ENCODE assay signal across 8 cellular contexts in the genomic region with DNA sequence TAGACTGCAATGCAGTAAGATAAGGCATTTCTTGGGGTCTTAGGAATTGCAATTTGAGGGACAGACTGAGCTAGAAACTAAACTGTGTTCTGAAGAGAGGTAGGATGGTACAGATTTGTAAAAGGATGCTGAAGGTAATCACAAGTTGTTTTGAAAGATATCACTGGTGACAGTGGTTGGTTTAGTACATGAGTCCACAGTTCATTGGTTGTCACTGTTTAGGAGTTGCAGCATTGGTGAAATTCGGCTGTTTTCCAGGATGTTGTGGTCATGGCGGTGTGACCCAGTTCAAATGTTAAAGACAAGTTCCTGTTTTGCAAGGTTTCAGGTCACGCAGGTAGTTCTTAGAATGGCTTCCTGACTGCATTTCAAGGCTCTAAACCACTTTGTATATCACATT.
A peak's percentile ranks its signal among the peaks of the same experiment; 100 is the strongest.
DNase-seq lines count a peak whose midpoint lies in the region; ATAC-seq and TF ChIP-seq lines count a peak whose summit lies in the region.

No MANE protein-coding gene starts in this region.

- peak overlapping the region; percentile 3 for H3K4me3 Mint-ChIP-seq in activated CD4-positive, alpha-beta T cell treated with anti-CD3 and anti-CD28 coated beads, Interleukin-2, amount 10 ng/mL, durations not matched to agents 7 days and 5 days
- peak overlapping the region in 7 of 8 donors; percentile 0 to 71 (median 58) for H3K4me3 Mint-ChIP-seq in naive B cell

- no peaks in the 10 kb centered on the region for H3K27me3 ChIP-seq in left ventricle myocardium inferior (ENCODE audit: low read depth)

- no peak overlapping the region for H3K4me3 ChIP-seq in left ventricle myocardium inferior

- no peaks in the 10 kb centered on the region for H3K4me1 ChIP-seq in left ventricle myocardium inferior

- no peaks in the 10 kb centered on the region for H3K27me3 Mint-ChIP-seq in activated CD4-positive, alpha-beta T cell treated with anti-CD3 and anti-CD28 coated beads, Interleukin-2, amount 10 ng/mL, durations not matched to agents 7 days and 5 days
- no peaks in the 10 kb centered on the region for H3K27me3 Mint-ChIP-seq in naive B cell

- intact Hi-C loops in left ventricle myocardium inferior (cut with micrococcal nuclease) = no loop called here

- POLR2A ChIA-PET in activated CD4-positive, alpha-beta T cell treated with anti-CD3 and anti-CD28 coated beads, Interleukin-2, amount 10 ng/mL, durations not matched to agents 7 days and 5 days (lab: Charles Lee) = no interaction called here

- no peak overlapping the region for H3K27ac ChIP-seq in left ventricle myocardium inferior (replicated peaks)

- peaks cover 82% of the 10 kb centered on the region for H3K36me3 Mint-ChIP-seq in activated CD4-positive, alpha-beta T cell treated with anti-CD3 and anti-CD28 coated beads, Interleukin-2, amount 10 ng/mL, durations not matched to agents 7 days and 5 days (ENCODE audit: low read depth)
- H3K36me3 Mint-ChIP-seq in naive B cell = no peaks in the 10 kb centered on the region

- TF ChIP-seq CTCF in left ventricle myocardium inferior (IDR thresholded peaks at IDR 0.05; ENCODE audit: borderline replicate concordance) = no peak

- H3K4me1 Mint-ChIP-seq in activated CD4-positive, alpha-beta T cell treated with anti-CD3 and anti-CD28 coated beads, Interleukin-2, amount 10 ng/mL, durations not matched to agents 7 days and 5 days = peaks cover 69% of the 10 kb centered on the region
- H3K4me1 Mint-ChIP-seq in naive B cell = peaks cover 29 to 48% (median 44%) of the 10 kb centered on the region in 3 donors

- peak; percentile 99 for ATAC-seq in GM19395 (IDR thresholded peaks at IDR 0.05; ENCODE audit: unreplicated experiment)
- ATAC-seq in HG03280 (IDR thresholded peaks at IDR 0.05; ENCODE audit: unreplicated experiment) = peak; percentile 96
- peak; percentile 96 to 97 for ATAC-seq in naive B cell (ENCODE audit: low read depth in 2 of 2)

- H3K9me3 Mint-ChIP-seq in activated CD4-positive, alpha-beta T cell treated with anti-CD3 and anti-CD28 coated beads, Interleukin-2, amount 10 ng/mL, durations not matched to agents 7 days and 5 days = peaks cover 64% of the 10 kb centered on the region
- peaks cover 0 to 5% (median 0%) of the 10 kb centered on the region in 7 donors for H3K9me3 Mint-ChIP-seq in naive B cell

- CTCF ChIA-PET in activated CD4-positive, alpha-beta T cell treated with anti-CD3 and anti-CD28 coated beads, Interleukin-2, amount 10 ng/mL, durations not matched to agents 7 days and 5 days (lab: Charles Lee) = interaction anchor here (1.0 to 1.2 kb wide), 2 partner anchors 10 to 21 kb away, joined by 3 to 4 read pairs; no protein-coding TSS in a partner anchor

- H3K27ac Mint-ChIP-seq in activated CD4-positive, alpha-beta T cell treated with anti-CD3 and anti-CD28 coated beads, Interleukin-2, amount 10 ng/mL, durations not matched to agents 7 days and 5 days = peak overlapping the region; percentile 95
- peak overlapping the region; percentile 87 to 95 (median 92) for H3K27ac Mint-ChIP-seq in naive B cell

- no peaks in the 10 kb centered on the region for H3K36me3 ChIP-seq in left ventricle myocardium inferior

- peak; percentile 93 for DNase-seq in activated CD4-positive, alpha-beta T cell treated with anti-CD3 and anti-CD28 coated beads, Interleukin-2, amount 10 ng/mL, durations not matched to agents 7 days and 5 days
- DNase-seq in naive B cell = peak; percentile 85
- no peak for DNase-seq in NCI-H69 (lab: John Stamatoyannopoulos, UW)
- no peak for DNase-seq in NCI-H82 (lab: John Stamatoyannopoulos, UW)
- no peak for DNase-seq in A172 (ENCODE audit: low spot score)
- DNase-seq in left ventricle myocardium inferior = no peak

- H3K9me3 ChIP-seq in left ventricle myocardium inferior (replicated peaks) = no peaks in the 10 kb centered on the region

Comparison
In these comparisons a context has a peak if more than half of its experiments do, and no peak if none do; other contexts are left out.
1. DNase-seq: peak in activated CD4-positive, alpha-beta T cell treated with anti-CD3 and anti-CD28 coated beads, Interleukin-2, amount 10 ng/mL, durations not matched to agents 7 days and 5 days (single experiment) and naive B cell (single experiment); none in NCI-H69 (single experiment), NCI-H82 (single experiment), A172 (single experiment) and left ventricle myocardium inferior (single experiment).
2. Peak in every context shown above with its lines, with median percentiles within 50 percentile points of each other: ATAC-seq.